ENCODE assay signal across 9 cellular contexts in the genomic region with DNA sequence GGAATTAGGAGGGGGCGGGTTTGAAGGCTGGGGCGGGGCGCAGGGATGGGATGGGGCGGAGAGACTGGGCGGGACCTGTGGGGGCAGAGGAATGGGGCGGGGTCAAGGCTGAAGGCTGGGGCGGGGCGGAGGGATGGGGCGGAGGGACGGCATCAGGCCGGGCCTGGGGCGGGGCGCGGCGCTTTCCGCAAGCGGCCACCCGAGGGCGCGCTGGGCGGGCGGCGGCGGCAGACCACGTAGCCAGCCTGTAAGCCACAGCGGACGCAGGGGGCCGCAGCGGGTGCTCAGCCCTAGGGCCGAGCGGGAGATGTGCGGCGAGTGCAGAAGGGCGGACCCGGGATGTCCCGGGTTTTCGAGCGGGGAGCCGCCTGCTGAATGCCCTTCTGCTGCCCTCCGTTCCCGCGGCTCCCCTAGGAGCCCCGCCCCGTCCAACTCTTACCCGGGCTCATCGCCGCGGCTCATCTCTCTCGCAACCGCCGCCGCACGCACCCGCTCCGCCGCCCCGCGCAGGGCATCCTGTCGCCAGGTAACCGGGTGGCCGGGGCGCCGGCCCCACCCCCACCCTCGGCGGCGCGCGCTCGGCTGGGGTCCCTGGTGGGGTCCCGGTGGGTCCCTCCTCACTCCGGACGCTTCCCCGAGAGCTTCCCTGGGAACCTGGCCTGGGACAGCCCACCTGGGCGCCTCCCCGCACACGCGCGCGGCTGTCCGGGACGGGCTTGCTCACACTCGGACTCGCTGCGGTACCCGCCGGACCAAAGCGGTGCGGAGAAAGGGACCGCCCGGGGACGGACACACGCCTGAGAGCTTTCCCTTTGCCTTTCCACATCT. TPM values are rescaled to one million over a fixed set of nuclear protein-coding genes. Genes with fewer than 3 reads are reported as not detected.
DNase-seq lines count a peak whose midpoint lies in the region; ATAC-seq and TF ChIP-seq lines count a peak whose summit lies in the region.
"Had no signal": no experiment of that assay in that cellular context is flagged by ENCODE, and none has a peak within 500 bp of the region (broad histone marks: within the 10 kb centered on the region; RNA-seq: fewer than 3 reads in every experiment).

A gene (minus strand): TSS at position 499 of the 828 bp plus-strand sequence. CDS start 50 bp downstream, at position 449.

- TF ChIP-seq CTCF in AG09319 (IDR thresholded peaks at IDR 0.05; ENCODE audit: low read depth, low read length) (peak; percentile 35), liver (IDR thresholded peaks at IDR 0.05; ENCODE audit: low read depth, low read length, missing input control) (peak; percentile 59)

- peaks cover 47% of the 10 kb centered on the region for H3K27me3 Mint-ChIP-seq in activated CD4-positive, alpha-beta T cell treated with anti-CD3 and anti-CD28 coated beads, Interleukin-2, amount 10 ng/mL, durations not matched to agents 7 days and 5 days

- no peaks in the 10 kb centered on the region for H3K36me3 Mint-ChIP-seq in activated CD4-positive, alpha-beta T cell treated with anti-CD3 and anti-CD28 coated beads, Interleukin-2, amount 10 ng/mL, durations not matched to agents 7 days and 5 days (ENCODE audit: low read depth)

- H3K4me1 ChIP-seq in liver (ENCODE audit: control insufficient read depth in 4 of 4, insufficient read depth in 4 of 4, low read length in 3 of 4): peaks cover 2 to 10% (median 7%) of the 10 kb centered on the region in 4 donors

- no peaks in the 10 kb centered on the region for H3K27me3 ChIP-seq in liver (ENCODE audit: control insufficient read depth in 4 of 4, insufficient read depth in 4 of 4, low read length in 3 of 4)

- WGBS in liver: 1% methylated on average over 92 of the region's 92 CpGs

- CTCF ChIA-PET in activated CD4-positive, alpha-beta T cell treated with anti-CD3 and anti-CD28 coated beads, Interleukin-2, amount 10 ng/mL, durations not matched to agents 7 days and 5 days (lab: Charles Lee): interaction anchor here (0.5 to 1.7 kb wide), 4 partner anchors 10 to 602 kb away, joined by 3 to 7 read pairs (median 4); no protein-coding TSS in a partner anchor

- ATAC-seq in GM18909 (IDR thresholded peaks at IDR 0.05; ENCODE audit: poor library complexity, unreplicated experiment) (peak; percentile 94), HG03159 (IDR thresholded peaks at IDR 0.05; ENCODE audit: unreplicated experiment) (peak; percentile 86)

- peaks cover 11% of the 10 kb centered on the region for H3K4me1 Mint-ChIP-seq in activated CD4-positive, alpha-beta T cell treated with anti-CD3 and anti-CD28 coated beads, Interleukin-2, amount 10 ng/mL, durations not matched to agents 7 days and 5 days

- H3K4me3 ChIP-seq in liver (ENCODE audit: low read depth in 1 of 3, low read length in 3 of 3): peak within 1 kb of the TSS; percentile 70 to 91 (median 78)

- peak; percentile 89 for DNase-seq in AG09319 (ENCODE audit: extremely low read depth, low read depth)
- peak; percentile 42 to 89 for DNase-seq in NCI-H446 (lab: John Stamatoyannopoulos, UW)
- DNase-seq in activated CD4-positive, alpha-beta T cell treated with anti-CD3 and anti-CD28 coated beads, Interleukin-2, amount 10 ng/mL, durations not matched to agents 7 days and 5 days: peak; percentile 90
- peak; percentile 98 for DNase-seq in dedifferentiated amniotic fluid mesenchymal stem cell (ENCODE audit: extremely low spot score)
- DNase-seq in stimulated activated CD4-positive, alpha-beta T cell treated with anti-CD3 and anti-CD28 coated beads, Interleukin-2, amount 100 ng/mL, for 48 hours: peak; percentile 91 to 94

- TF ChIP-seq RAD21 in liver (IDR thresholded peaks at IDR 0.05): peak; percentile 49 to 66

- H3K4me3 Mint-ChIP-seq in activated CD4-positive, alpha-beta T cell treated with anti-CD3 and anti-CD28 coated beads, Interleukin-2, amount 10 ng/mL, durations not matched to agents 7 days and 5 days: peak within 1 kb of the TSS; percentile 76

- H3K9me3 Mint-ChIP-seq in activated CD4-positive, alpha-beta T cell treated with anti-CD3 and anti-CD28 coated beads, Interleukin-2, amount 10 ng/mL, durations not matched to agents 7 days and 5 days: no peaks in the 10 kb centered on the region

- H3K36me3 ChIP-seq in liver (ENCODE audit: control insufficient read depth in 4 of 4, insufficient read depth in 3 of 4, low read depth in 1 of 4, low read length in 3 of 4): no peaks in the 10 kb centered on the region

- POLR2A ChIA-PET in activated CD4-positive, alpha-beta T cell treated with anti-CD3 and anti-CD28 coated beads, Interleukin-2, amount 10 ng/mL, durations not matched to agents 7 days and 5 days (lab: Charles Lee): no interaction called here

- no peaks in the 10 kb centered on the region for H3K9me3 ChIP-seq in liver (ENCODE audit: control insufficient read depth in 4 of 4, low read length in 3 of 4)

- H3K27ac Mint-ChIP-seq in activated CD4-positive, alpha-beta T cell treated with anti-CD3 and anti-CD28 coated beads, Interleukin-2, amount 10 ng/mL, durations not matched to agents 7 days and 5 days: no peak within 1 kb of the TSS

- H3K9ac ChIP-seq in liver (ENCODE audit: low read depth in 1 of 2, low read length in 2 of 2): peak within 1 kb of the TSS; percentile 65 to 77

- peak within 1 kb of the TSS; percentile 53 to 66 for H3K27ac ChIP-seq in liver (ENCODE audit: low read depth in 1 of 2, low read length in 2 of 2)

TF ChIP-seq in liver, 16 proteins besides CTCF, POLR2A, EP300 and RAD21:
- TF ChIP-seq YY1 (IDR thresholded peaks at IDR 0.05) (no peak), FOXA2 (IDR thresholded peaks at IDR 0.05) (no peak)
- TF ChIP-seq, protein P1, sequence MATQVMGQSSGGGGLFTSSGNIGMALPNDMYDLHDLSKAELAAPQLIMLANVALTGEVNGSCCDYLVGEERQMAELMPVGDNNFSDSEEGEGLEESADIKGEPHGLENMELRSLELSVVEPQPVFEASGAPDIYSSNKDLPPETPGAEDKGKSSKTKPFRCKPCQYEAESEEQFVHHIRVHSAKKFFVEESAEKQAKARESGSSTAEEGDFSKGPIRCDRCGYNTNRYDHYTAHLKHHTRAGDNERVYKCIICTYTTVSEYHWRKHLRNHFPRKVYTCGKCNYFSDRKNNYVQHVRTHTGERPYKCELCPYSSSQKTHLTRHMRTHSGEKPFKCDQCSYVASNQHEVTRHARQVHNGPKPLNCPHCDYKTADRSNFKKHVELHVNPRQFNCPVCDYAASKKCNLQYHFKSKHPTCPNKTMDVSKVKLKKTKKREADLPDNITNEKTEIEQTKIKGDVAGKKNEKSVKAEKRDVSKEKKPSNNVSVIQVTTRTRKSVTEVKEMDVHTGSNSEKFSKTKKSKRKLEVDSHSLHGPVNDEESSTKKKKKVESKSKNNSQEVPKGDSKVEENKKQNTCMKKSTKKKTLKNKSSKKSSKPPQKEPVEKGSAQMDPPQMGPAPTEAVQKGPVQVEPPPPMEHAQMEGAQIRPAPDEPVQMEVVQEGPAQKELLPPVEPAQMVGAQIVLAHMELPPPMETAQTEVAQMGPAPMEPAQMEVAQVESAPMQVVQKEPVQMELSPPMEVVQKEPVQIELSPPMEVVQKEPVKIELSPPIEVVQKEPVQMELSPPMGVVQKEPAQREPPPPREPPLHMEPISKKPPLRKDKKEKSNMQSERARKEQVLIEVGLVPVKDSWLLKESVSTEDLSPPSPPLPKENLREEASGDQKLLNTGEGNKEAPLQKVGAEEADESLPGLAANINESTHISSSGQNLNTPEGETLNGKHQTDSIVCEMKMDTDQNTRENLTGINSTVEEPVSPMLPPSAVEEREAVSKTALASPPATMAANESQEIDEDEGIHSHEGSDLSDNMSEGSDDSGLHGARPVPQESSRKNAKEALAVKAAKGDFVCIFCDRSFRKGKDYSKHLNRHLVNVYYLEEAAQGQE (IDR thresholded peaks at IDR 0.05): peak; percentile 16

RNA-seq across cellular contexts. Expression of the gene that starts here (rescaled TPM):
- total RNA-seq in activated CD4-positive, alpha-beta T cell treated with anti-CD3 and anti-CD28 coated beads, Interleukin-2, amount 10 ng/mL, durations not matched to agents 7 days and 5 days: not detected
- 1 to 10 TPM in 1 of 2 donors, not detected in 1; 1.5 TPM for total RNA-seq in liver
- polyA plus RNA-seq in liver: under 1 TPM; 0.45 to 0.60 TPM
- total RNA-seq: T-helper 2 cell treated with Interferon-gamma antibody and Interleukin-4, amounts not matched to agents 100 ng/mL and 5 ng/mL, for 36 hours had no signal

Comparison
In these comparisons a context has a peak if more than half of its experiments do, and no peak if none do; other contexts are left out.
1. Peak in every context shown above with its lines: DNase-seq, ATAC-seq, H3K4me3 ChIP-seq and H3K27ac ChIP-seq.
2. Peak in DNase-seq in activated CD4-positive, alpha-beta T cell treated with anti-CD3 and anti-CD28 coated beads, Interleukin-2, amount 10 ng/mL, durations not matched to agents 7 days and 5 days; RNA of the gene not detected or under 1 TPM.